In the genomic region with DNA sequence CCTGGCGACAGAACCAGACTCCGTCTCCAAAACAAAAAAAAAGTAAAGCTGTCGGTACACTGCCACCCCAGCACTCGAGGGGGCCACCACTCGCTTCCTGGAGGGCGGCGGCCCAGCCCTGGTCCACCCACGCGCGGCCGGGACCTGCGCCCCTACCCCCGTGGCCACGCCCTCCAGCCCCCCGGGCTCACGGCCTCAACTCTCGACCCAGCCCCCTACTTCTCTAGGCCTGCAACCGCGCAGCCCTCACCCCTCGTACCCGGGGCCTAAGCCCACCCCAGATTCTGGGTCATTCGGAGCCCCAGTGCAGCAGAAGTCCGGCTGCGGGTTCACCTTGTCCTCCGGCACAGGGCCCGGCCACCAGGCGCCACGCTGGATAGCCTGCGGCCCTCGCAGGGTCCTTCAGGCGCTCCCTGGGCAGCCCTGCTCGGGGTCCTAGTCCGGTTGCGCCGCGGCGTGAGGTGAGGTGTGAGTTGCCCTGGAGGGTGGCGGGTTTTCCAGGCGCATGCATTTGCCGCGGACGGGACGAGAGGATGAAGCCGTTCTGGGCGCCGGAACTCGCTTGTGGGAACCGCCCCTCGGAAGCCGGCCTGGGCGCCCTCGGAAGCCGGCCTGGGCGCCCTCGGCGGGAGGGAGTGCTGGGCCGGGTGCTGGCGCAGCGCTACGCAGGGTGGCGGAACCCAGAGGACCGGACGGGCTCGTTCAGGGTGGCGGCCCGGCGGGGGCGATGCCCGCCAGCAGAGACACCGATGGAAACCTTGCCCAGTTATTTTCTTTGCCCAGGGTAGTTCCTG, we compare ENCODE assay signal across 8 cellular contexts. TPM values are rescaled to one million over a fixed set of nuclear protein-coding genes. Genes with fewer than 3 reads are reported as not detected.
DNase-seq lines count a peak whose midpoint lies in the region; ATAC-seq, FAIRE-seq and TF ChIP-seq lines count a peak whose summit lies in the region.

TSS of gene NME6 (minus strand) at position 348 of the 794 bp plus-strand sequence.

- H3K36me3 ChIP-seq in psoas muscle (ENCODE audit: insufficient read depth in 1 of 2, low read depth in 1 of 2) (peaks cover 15 to 23% of the 10 kb centered on the region in 2 donors), urinary bladder (ENCODE audit: insufficient read depth) (peaks cover 2% of the 10 kb centered on the region)

- TF ChIP-seq POLR2A in GM12891 (IDR thresholded peaks at IDR 0.05; ENCODE audit: low read depth, low read length) = no peak; the same call in 1 of the 2 replicates

- H3K27ac ChIP-seq in angular gyrus (ENCODE audit: low read depth, low read length) (peak within 1 kb of the TSS; percentile 93), psoas muscle (peak within 1 kb of the TSS; percentile 98), urinary bladder (ENCODE audit: low read depth) (peak within 1 kb of the TSS; percentile 99)

- no peaks in the 10 kb centered on the region for H3K27me3 ChIP-seq in psoas muscle (ENCODE audit: insufficient read depth in 3 of 3, low read length in 2 of 3)

- ATAC-seq in HG02938 (IDR thresholded peaks at IDR 0.05; ENCODE audit: unreplicated experiment) (peak; percentile 56), left ventricle myocardium superior (peak; percentile 99), psoas muscle (peak; percentile 98 to 99 (median 99))

- WGBS in psoas muscle, 3 donors = 0 to 1% (median 1%) methylated on average over 60 to 70 of the region's 70 CpGs
- WGBS in urinary bladder = under 1% methylated on average over 70 of the region's 70 CpGs

- no peaks in the 10 kb centered on the region for H3K9me3 ChIP-seq in psoas muscle

- intact Hi-C loops in left ventricle myocardium superior (cut with micrococcal nuclease) = no loop called here
- intact Hi-C loops in psoas muscle (cut with DNase I) = no loop called here

- H3K4me1 ChIP-seq in psoas muscle = peaks cover 20% of the 10 kb centered on the region
- H3K4me1 ChIP-seq in urinary bladder (ENCODE audit: insufficient read depth) = no peaks in the 10 kb centered on the region

- TF ChIP-seq CTCF in psoas muscle (IDR thresholded peaks at IDR 0.05) = no peak

- peak; percentile 87 for FAIRE-seq in GM12891 (lab: Jason Lieb, UNC)

- DNase-seq in GM12891 (ENCODE audit: insufficient read length, low spot score) = peak; percentile 84
- peak; percentile 1 for DNase-seq in NCI-H187 treated with DMSO at 0.1 percent for 48 hours (lab: John Stamatoyannopoulos, UW)
- DNase-seq in T-helper 2 cell = peak; percentile 71 to 91 (median 81)
- DNase-seq in left ventricle myocardium superior = peak; percentile 97
- DNase-seq in psoas muscle = peak; percentile 94 to 96

- H3K4me3 ChIP-seq in psoas muscle = peak within 1 kb of the TSS; percentile 90
- H3K4me3 ChIP-seq in urinary bladder (ENCODE audit: low read depth, low read length) = peak within 1 kb of the TSS; percentile 88

TF ChIP-seq in GM12891, 5 proteins besides CTCF, POLR2A, EP300 and RAD21:
- TF ChIP-seq POLR2AphosphoS5 (IDR thresholded peaks at IDR 0.05; ENCODE audit: low read depth, low read length) (peak; percentile 67; the same call in 1 of the 2 replicates), SPI1 (IDR thresholded peaks at IDR 0.05; ENCODE audit: low read depth, low read length) (no peak), PAX5 (IDR thresholded peaks at IDR 0.05; ENCODE audit: insufficient read depth, low read length, severe bottlenecking) (no peak), POU2F2 (IDR thresholded peaks at IDR 0.05; ENCODE audit: low read depth, low read length) (peak; percentile 69; the same call in 1 of the 2 replicates), TAF1 (IDR thresholded peaks at IDR 0.05; ENCODE audit: low read depth, low read length) (peak; percentile 21; the same call in 1 of the 2 replicates)
TF ChIP-seq in GM12891: peak in this region for 3.

RNA-seq across cellular contexts. Expression of gene NME6, which starts in this region (rescaled TPM):
- polyA plus RNA-seq in GM12891 (2012; ENCODE audit: low read depth, missing spikeins) = 14.2 TPM
- total RNA-seq in left ventricle myocardium superior (21.6 TPM), psoas muscle (10 to 100 TPM; 15.7 to 22.9 (median 20.6) TPM), urinary bladder (24.5 TPM)
- polyA plus RNA-seq in psoas muscle (10 to 100 TPM; 21.7 to 28.8 (median 26.3) TPM), urinary bladder (18.6 TPM)

Comparison
In these comparisons a context has a peak if more than half of its experiments do, and no peak if none do; other contexts are left out.
1. Peak in every context shown above with its lines: DNase-seq, ATAC-seq, H3K4me3 ChIP-seq and H3K27ac ChIP-seq.
2. DNase-seq: peak in every context shown above with its lines; median percentile 97 in left ventricle myocardium superior; 95 in psoas muscle; 84 in GM12891; 81 in T-helper 2 cell; 1 in NCI-H187 treated with DMSO at 0.1 percent for 48 hours.